In the genomic region with DNA sequence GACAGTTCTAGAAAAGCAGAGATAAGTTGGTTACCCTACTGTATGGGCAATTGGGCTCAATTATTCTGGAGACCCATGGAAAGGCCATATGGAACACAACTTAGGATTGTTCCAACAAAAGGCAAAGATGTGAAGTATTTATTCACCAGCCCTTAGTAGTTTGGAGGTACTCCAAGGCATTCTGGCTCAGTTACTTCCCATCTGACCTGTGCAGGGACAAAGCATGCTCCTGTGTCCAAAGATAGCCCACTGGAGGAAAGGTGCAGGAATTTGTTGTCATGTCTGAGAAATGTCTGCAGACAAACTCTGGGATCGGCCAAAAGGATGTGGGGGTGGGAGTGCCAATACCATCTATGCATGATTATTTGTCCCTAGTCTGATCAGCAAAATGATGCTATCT, we compare ENCODE assay signal across 24 cellular contexts.
DNase-seq lines count a peak whose midpoint lies in the region; ATAC-seq, FAIRE-seq and TF ChIP-seq lines count a peak whose summit lies in the region.
"Had no signal": no experiment of that assay in that cellular context is flagged by ENCODE, and none has a peak within 500 bp of the region (broad histone marks: within the 10 kb centered on the region; RNA-seq: fewer than 3 reads in every experiment).

No MANE protein-coding gene starts in this region.

- TF ChIP-seq POLR2A in heart left ventricle (IDR thresholded peaks at IDR 0.05), result no peak

- no peak overlapping the region for H3K4me3 Mint-ChIP-seq in activated naive CD4-positive, alpha-beta T cell treated with anti-CD3 and anti-CD28 coated beads for 36 hours
- no peak overlapping the region for H3K4me3 Mint-ChIP-seq in Calu3 (ENCODE audit: low read depth, unreplicated experiment)
- H3K4me3 Mint-ChIP-seq: CD14-positive monocyte; CD4-positive, alpha-beta T cell; CD8-positive, alpha-beta memory T cell; H9 had no signal

- H3K4me1 ChIP-seq in heart left ventricle (peaks cover 0 to 35% (median 9%) of the 10 kb centered on the region in 12 donors), left ventricle myocardium inferior (peaks cover 17% of the 10 kb centered on the region), heart right ventricle (peaks cover 0 to 31% (median 16%) of the 10 kb centered on the region in 9 donors)
- H3K4me1 ChIP-seq: BE2C had no signal

- FAIRE-seq in urothelium cell line (lab: Jason Lieb, UNC), result peak; percentile 9
- FAIRE-seq: A549, G401.6, H1 had no signal

- no peaks in the 10 kb centered on the region for H3K27me3 ChIP-seq in heart left ventricle
- H3K27me3 ChIP-seq in left ventricle myocardium inferior (ENCODE audit: low read depth), result no peaks in the 10 kb centered on the region
- no peaks in the 10 kb centered on the region for H3K27me3 ChIP-seq in heart right ventricle
- H3K27me3 ChIP-seq: BE2C; BLaER1 treated with 17β-estradiol and CSF1 and Interleukin-3, amounts not matched to agents 10 nM and 100 nM had no signal

- H3K4me1 Mint-ChIP-seq in activated naive CD4-positive, alpha-beta T cell treated with anti-CD3 and anti-CD28 coated beads for 36 hours (ENCODE audit: low read depth), result peaks cover 70% of the 10 kb centered on the region
- H3K4me1 Mint-ChIP-seq in Calu3 (ENCODE audit: low read depth, unreplicated experiment), result no peaks in the 10 kb centered on the region

- CTCF ChIA-PET in activated naive CD4-positive, alpha-beta T cell treated with anti-CD3 and anti-CD28 coated beads for 36 hours (lab: Charles Lee), result interaction anchor here (1.2 kb wide), 1 partner anchor 122 kb away, joined by 3 read pairs; no protein-coding TSS in a partner anchor
- CTCF ChIA-PET in Calu3 (lab: Charles Lee), result no interaction called here

- H3K27ac ChIP-seq in heart left ventricle (no peak overlapping the region), left ventricle myocardium inferior (replicated peaks) (no peak overlapping the region), heart right ventricle (no peak overlapping the region)
- H3K27ac ChIP-seq: A549; BLaER1 treated with 17β-estradiol and CSF1 and Interleukin-3, amounts not matched to agents 10 nM and 100 nM; GM23248 had no signal

- no peak for DNase-seq in activated naive CD4-positive, alpha-beta T cell treated with anti-CD3 and anti-CD28 coated beads for 36 hours
- no peak for DNase-seq in activated naive CD4-positive, alpha-beta T cell treated with anti-CD3 and anti-CD28 coated beads, Interleukin-2, amount 50 U/mL, for 72 hours (ENCODE audit: low spot score in 2 of 2)
- DNase-seq in heart left ventricle (peak in 1 of 5 donors; percentile 26), left ventricle myocardium inferior (no peak), heart right ventricle (peak in 1 of 2 donors; percentile 21), urothelium cell line (ENCODE audit: low spot score) (no peak), Calu3 (no peak), DMS79 treated with DMSO at 0.1 percent for 48 hours (lab: John Stamatoyannopoulos, UW) (no peak)
- DNase-seq: 8988T; ACHN; AML-193; BE2C; CD4-positive, alpha-beta T cell; CD8-positive, alpha-beta memory T cell; DMS53; DND-41; GM23248; H9 had no signal

- TF ChIP-seq CTCF in heart left ventricle (IDR thresholded peaks at IDR 0.05), result no peak
- no peak for TF ChIP-seq CTCF in left ventricle myocardium inferior (IDR thresholded peaks at IDR 0.05; ENCODE audit: borderline replicate concordance)
- TF ChIP-seq CTCF in heart right ventricle (IDR thresholded peaks at IDR 0.05), result no peak
- no peak for TF ChIP-seq CTCF in Calu3 (IDR thresholded peaks at IDR 0.05; ENCODE audit: unreplicated experiment)

- no peaks in the 10 kb centered on the region for H3K27me3 Mint-ChIP-seq in activated naive CD4-positive, alpha-beta T cell treated with anti-CD3 and anti-CD28 coated beads for 36 hours (ENCODE audit: low read depth)
- H3K27me3 Mint-ChIP-seq in Calu3 (ENCODE audit: unreplicated experiment), result no peaks in the 10 kb centered on the region
- H3K27me3 Mint-ChIP-seq: CD4-positive, alpha-beta T cell; CD8-positive, alpha-beta memory T cell had no signal

- H3K4me3 ChIP-seq in heart left ventricle (no peak overlapping the region), left ventricle myocardium inferior (no peak overlapping the region), heart right ventricle (no peak overlapping the region)
- H3K4me3 ChIP-seq: A549; BLaER1 treated with 17β-estradiol and CSF1 and Interleukin-3, amounts not matched to agents 10 nM and 100 nM; GM23248 had no signal

- H3K9me3 ChIP-seq in heart left ventricle (no peaks in the 10 kb centered on the region), left ventricle myocardium inferior (replicated peaks) (no peaks in the 10 kb centered on the region), heart right ventricle (no peaks in the 10 kb centered on the region)
- H3K9me3 ChIP-seq: A549; BE2C; BLaER1 treated with 17β-estradiol and CSF1 and Interleukin-3, amounts not matched to agents 10 nM and 100 nM had no signal

- H3K9me3 Mint-ChIP-seq in activated naive CD4-positive, alpha-beta T cell treated with anti-CD3 and anti-CD28 coated beads for 36 hours, result no peaks in the 10 kb centered on the region
- H3K9me3 Mint-ChIP-seq in activated naive CD4-positive, alpha-beta T cell treated with anti-CD3 and anti-CD28 coated beads, Interleukin-2, amount 50 U/mL, for 72 hours, result peaks cover 5 to 21% of the 10 kb centered on the region in 2 donors
- no peaks in the 10 kb centered on the region for H3K9me3 Mint-ChIP-seq in Calu3 (ENCODE audit: low read depth, unreplicated experiment)
- H3K9me3 Mint-ChIP-seq: CD14-positive monocyte, H9 had no signal

- H3K36me3 Mint-ChIP-seq in activated naive CD4-positive, alpha-beta T cell treated with anti-CD3 and anti-CD28 coated beads for 36 hours (ENCODE audit: low read depth), result peaks cover 2% of the 10 kb centered on the region
- H3K36me3 Mint-ChIP-seq in activated naive CD4-positive, alpha-beta T cell treated with anti-CD3 and anti-CD28 coated beads, Interleukin-2, amount 50 U/mL, for 72 hours, result peaks cover 14 to 16% of the 10 kb centered on the region in 2 donors
- H3K36me3 Mint-ChIP-seq in Calu3 (ENCODE audit: insufficient read depth, unreplicated experiment), result no peaks in the 10 kb centered on the region
- H3K36me3 Mint-ChIP-seq: CD14-positive monocyte had no signal

- 36 to 65% (median 60%) methylated on average over 1 of the region's 1 CpG for whole genome bisulfite sequencing in heart left ventricle, 4 donors
- WGBS in heart right ventricle, 2 donors, result 56 to 67% methylated on average over 1 of the region's 1 CpG

- H3K27ac Mint-ChIP-seq in activated naive CD4-positive, alpha-beta T cell treated with anti-CD3 and anti-CD28 coated beads for 36 hours, result peak overlapping the region; percentile 6
- no peak overlapping the region for H3K27ac Mint-ChIP-seq in activated naive CD4-positive, alpha-beta T cell treated with anti-CD3 and anti-CD28 coated beads, Interleukin-2, amount 50 U/mL, for 72 hours
- no peak overlapping the region for H3K27ac Mint-ChIP-seq in Calu3 (ENCODE audit: unreplicated experiment)
- H3K27ac Mint-ChIP-seq: CD14-positive monocyte; CD4-positive, alpha-beta T cell; H9 had no signal

- no peak for ATAC-seq in activated naive CD4-positive, alpha-beta T cell treated with anti-CD3 and anti-CD28 coated beads, Interleukin-2, amount 50 U/mL, for 72 hours
- ATAC-seq in heart left ventricle (peak; percentile 42 to 81 (median 46)), heart right ventricle (peak in 6 of 8 donors; percentile 57 to 80 (median 71))
- ATAC-seq: A549, HCT116 had no signal

- intact Hi-C loops in activated naive CD4-positive, alpha-beta T cell treated with anti-CD3 and anti-CD28 coated beads for 36 hours (cut with micrococcal nuclease), result loop anchor here (5.0 kb wide), 2 partner anchors 37 to 1198 kb away; no protein-coding TSS in a partner anchor
- intact Hi-C loops in heart left ventricle (cut with DNase I), result loop anchor here in 2 of 10 donors (5.0 to 10.0 kb wide), 2 partner anchors 285 to 287 kb away; no protein-coding TSS in a partner anchor
- intact Hi-C loops in left ventricle myocardium inferior (cut with micrococcal nuclease), result loop anchor here (10.0 kb wide), 1 partner anchor 275 kb away; a partner anchor contains a TSS
- intact Hi-C loops in heart right ventricle (cut with DNase I), result loop anchor here in 4 of 10 donors (10.0 kb wide), 2 partner anchors 195 to 285 kb away; no protein-coding TSS in a partner anchor
- intact Hi-C loops in Calu3 (cut with micrococcal nuclease; ENCODE audit: unreplicated experiment), result no loop called here

- no TSS peak for BruUV-seq in Calu3 (replicated peaks; lab: Mats Ljungman, UMichigan)

- H3K36me3 ChIP-seq in heart left ventricle, result no peaks in the 10 kb centered on the region
- H3K36me3 ChIP-seq in left ventricle myocardium inferior, result no peaks in the 10 kb centered on the region
- H3K36me3 ChIP-seq in heart right ventricle, result no peaks in the 10 kb centered on the region
- H3K36me3 ChIP-seq: BE2C; BLaER1 treated with 17β-estradiol and CSF1 and Interleukin-3, amounts not matched to agents 10 nM and 100 nM had no signal

Comparison
In these comparisons a context has a peak if more than half of its experiments do, and no peak if none do; other contexts are left out.
1. ATAC-seq: peak in heart left ventricle (4 of 4) and heart right ventricle (6 of 8); none in activated naive CD4-positive, alpha-beta T cell treated with anti-CD3 and anti-CD28 coated beads, Interleukin-2, amount 50 U/mL, for 72 hours (0 of 2).